Comparison of ENCODE assay signal across 23 cellular contexts in the genomic region with DNA sequence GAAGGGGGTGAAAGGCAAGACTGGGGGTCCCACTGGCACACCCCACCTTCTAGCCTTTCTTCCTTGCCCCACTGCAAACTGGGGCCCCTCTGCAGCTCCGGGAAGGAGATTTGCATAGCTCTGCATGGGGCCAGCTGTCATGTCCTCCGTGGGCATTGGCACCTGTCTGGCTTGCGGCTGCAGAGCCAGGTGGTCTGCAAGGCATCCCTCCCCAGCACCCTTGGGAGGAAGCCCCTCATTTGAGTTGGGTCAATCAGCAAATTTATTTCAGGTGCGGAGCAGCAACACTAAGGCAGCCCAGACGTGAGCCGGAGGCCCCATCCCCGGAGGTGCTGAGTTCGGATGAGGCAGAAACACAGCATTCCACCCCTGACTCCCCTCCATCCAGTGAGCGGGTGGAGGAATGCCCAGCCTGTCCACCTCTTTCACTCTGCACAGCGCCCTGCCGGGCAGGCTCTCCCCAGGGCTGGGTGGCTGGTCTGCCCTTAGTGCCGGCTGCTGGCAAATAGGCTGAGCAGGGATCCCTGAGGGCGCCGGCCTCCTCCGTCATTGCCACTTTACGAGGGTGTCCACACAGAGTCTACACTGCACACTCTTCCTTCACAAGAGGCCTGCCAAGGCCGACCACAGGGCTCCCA.
"Had no signal": no experiment of that assay in that cellular context is flagged by ENCODE, and none has a peak within 500 bp of the region (broad histone marks: within the 10 kb centered on the region; RNA-seq: fewer than 3 reads in every experiment).

No MANE protein-coding gene starts in this region.

- H3K27ac ChIP-seq: breast epithelium, colonic mucosa, epithelial cell of prostate, heart right ventricle, lower lobe of right lung, ovary, psoas muscle, right atrium auricular region, suprapubic skin, transverse colon had no signal

- DNase-seq: activated B cell treated with CpG ODN at 0.5 μM for 24 hours; activated CD4-positive, alpha-beta T cell treated with anti-CD3 and anti-CD28 coated beads for 36 hours; activated CD4-positive, alpha-beta T cell treated with anti-CD3 and anti-CD28 coated beads, Interleukin-2, amount 50 U/mL, for 4 hours; activated effector memory CD4-positive, alpha-beta T cell treated with Interleukin-2 at 50 U/mL for 16 hours; activated naive CD4-positive, alpha-beta T cell treated with anti-CD3 and anti-CD28 coated beads for 36 hours; activated naive CD8-positive, alpha-beta T cell treated with anti-CD3 and anti-CD28 coated beads, Interleukin-2, amount 10 ng/mL, durations not matched to agents 7 days and 5 days; activated T-cell treated with anti-CD3 and anti-CD28 coated beads, Interleukin-2, amount 50 U/mL, for 72 hours; amniotic stem cell; colonic mucosa; heart right ventricle; left colon; lower lobe of right lung; naive thymus-derived CD8-positive, alpha-beta T cell; ovary; psoas muscle; stimulated activated CD4-positive, alpha-beta T cell treated with anti-CD3 and anti-CD28 coated beads, Interleukin-12 subunit alpha, Interleukin-12 subunit beta, amount 100 ng/mL, for 4 hours; stimulated activated CD4-positive, alpha-beta T cell treated with anti-CD3 and anti-CD28 coated beads, Interleukin-4, amount 100 ng/mL, for 4 hours; stimulated activated naive CD8-positive, alpha-beta T cell treated with anti-CD3 and anti-CD28 coated beads, Interleukin-15, amount 100 ng/mL, for 72 hours; transverse colon had no signal

- H3K27me3 ChIP-seq: colonic mucosa, ovary, right atrium auricular region, suprapubic skin, transverse colon had no signal

- H3K36me3 ChIP-seq: breast epithelium, colonic mucosa, heart right ventricle, lower lobe of right lung, ovary, right atrium auricular region, suprapubic skin, transverse colon had no signal

- H3K4me3 ChIP-seq: breast epithelium, colonic mucosa, heart right ventricle, lower lobe of right lung, ovary, psoas muscle, right atrium auricular region, suprapubic skin, transverse colon had no signal

- ATAC-seq: activated CD4-positive, alpha-beta T cell treated with anti-CD3 and anti-CD28 coated beads for 36 hours; activated T-cell treated with anti-CD3 and anti-CD28 coated beads, Interleukin-2, amount 50 U/mL, for 72 hours; heart right ventricle; left colon; naive thymus-derived CD8-positive, alpha-beta T cell; psoas muscle; stimulated activated naive CD8-positive, alpha-beta T cell treated with anti-CD3 and anti-CD28 coated beads, Interleukin-15, amount 100 ng/mL, for 72 hours had no signal

- H3K4me1 ChIP-seq: breast epithelium, colonic mucosa, heart right ventricle, lower lobe of right lung, psoas muscle, right atrium auricular region, suprapubic skin, transverse colon had no signal

- H3K9me3 ChIP-seq: breast epithelium, colonic mucosa, heart right ventricle, lower lobe of right lung, ovary, psoas muscle, right atrium auricular region, suprapubic skin, transverse colon had no signal
